ENCODE assay signal across 8 cellular contexts in the genomic region with DNA sequence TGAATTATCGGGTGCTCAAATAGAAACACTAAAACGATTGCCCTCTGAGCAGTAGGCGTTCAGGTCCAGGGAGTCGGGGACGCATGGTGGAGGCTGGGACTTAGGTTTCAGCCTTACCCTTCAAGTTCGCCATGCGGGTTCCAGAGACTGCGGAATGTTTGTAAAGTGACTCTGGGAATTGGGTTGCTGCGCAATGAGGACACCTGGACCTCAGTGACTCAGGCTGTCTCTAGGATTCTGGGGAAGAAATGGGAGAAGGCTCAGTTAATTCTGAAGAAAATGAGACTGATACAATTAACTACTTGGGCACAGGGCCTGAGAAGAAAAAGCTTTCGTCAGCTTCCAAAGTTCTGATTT. TPM values are rescaled to one million over a fixed set of nuclear protein-coding genes. Genes with fewer than 3 reads are reported as not detected.
DNase-seq lines count a peak whose midpoint lies in the region; ATAC-seq and TF ChIP-seq lines count a peak whose summit lies in the region.

No MANE protein-coding gene starts in this region.

- ATAC-seq in Right ventricle myocardium inferior (no peak), lower lobe of right lung (peak; percentile 3 to 41), aorta (ENCODE audit: low FRiP score) (no peak), HG03342 (IDR thresholded peaks at IDR 0.05; ENCODE audit: unreplicated experiment) (no peak)

- DNase-seq in left ventricle myocardium inferior (no peak), Right ventricle myocardium inferior (ENCODE audit: missing footprints) (no peak), MCF 10A (ENCODE audit: unreplicated experiment) (peak; percentile 79), lower lobe of right lung (no peak), aorta (peak in 1 of 2 donors; percentile 54), D341Med (ENCODE audit: low spot score) (no peak)
- no peak for DNase-seq in stimulated activated CD4-positive, alpha-beta T cell treated with anti-CD3 and anti-CD28 coated beads, Interleukin-4, amount 100 ng/mL, for 1 hour

- intact Hi-C loops in left ventricle myocardium inferior (cut with micrococcal nuclease) (no loop called here), Right ventricle myocardium inferior (cut with DNase I) (loop anchor here (2.0 to 5.0 kb wide), 2 partner anchors 23 to 78 kb away; a partner anchor contains a TSS), MCF 10A (cut with micrococcal nuclease) (loop anchor here (1.0 kb wide), 2 partner anchors 27 to 41 kb away; no protein-coding TSS in a partner anchor), lower lobe of right lung (cut with DNase I) (no loop called here), aorta (cut with DNase I) (loop anchor here (5.0 kb wide), 1 partner anchor 38 kb away; no protein-coding TSS in a partner anchor)

- H3K36me3 Mint-ChIP-seq in MCF 10A (ENCODE audit: insufficient read depth, unreplicated experiment), result peaks cover 35% of the 10 kb centered on the region

- no peaks in the 10 kb centered on the region for H3K27me3 Mint-ChIP-seq in MCF 10A (ENCODE audit: insufficient read depth, unreplicated experiment)

- H3K4me1 ChIP-seq in left ventricle myocardium inferior (peaks cover 96% of the 10 kb centered on the region), lower lobe of right lung (peaks cover 69% of the 10 kb centered on the region), aorta (ENCODE audit: control insufficient read depth in 1 of 2, insufficient read depth in 2 of 2, low read length in 2 of 2) (no peaks in the 10 kb centered on the region)

- H3K36me3 ChIP-seq in left ventricle myocardium inferior, result peaks cover 12% of the 10 kb centered on the region
- peaks cover 25% of the 10 kb centered on the region for H3K36me3 ChIP-seq in lower lobe of right lung
- no peaks in the 10 kb centered on the region for H3K36me3 ChIP-seq in aorta (ENCODE audit: control insufficient read depth in 1 of 2, insufficient read depth in 2 of 2, low read length in 1 of 2)

- H3K9me3 ChIP-seq in left ventricle myocardium inferior (replicated peaks), result no peaks in the 10 kb centered on the region
- no peaks in the 10 kb centered on the region for H3K9me3 ChIP-seq in lower lobe of right lung
- no peaks in the 10 kb centered on the region for H3K9me3 ChIP-seq in aorta (ENCODE audit: control insufficient read depth, low read length)

- H3K4me3 ChIP-seq in left ventricle myocardium inferior (peak overlapping the region; percentile 80), lower lobe of right lung (peak overlapping the region; percentile 83), aorta (ENCODE audit: low read length in 2 of 2) (peak overlapping the region; percentile 45 to 87)

- WGBS in aorta, 2 donors, result 16 to 19% methylated on average over 10 of the region's 10 CpGs

- H3K27ac Mint-ChIP-seq in MCF 10A (ENCODE audit: low read depth, unreplicated experiment), result peak overlapping the region; percentile 89

- TSS peak; percentile 39 for BruUV-seq in MCF 10A (replicated peaks; lab: Mats Ljungman, UMichigan)

- CTCF ChIA-PET in MCF 10A (lab: Yijun Ruan, JAX), result interaction anchor here (0.9 to 1.6 kb wide), 3 partner anchors 18 to 78 kb away, joined by 3 to 7 read pairs (median 3); a partner anchor contains a TSS

- peak overlapping the region; percentile 90 for H3K4me3 Mint-ChIP-seq in MCF 10A (ENCODE audit: unreplicated experiment)

- POLR2A ChIA-PET in MCF 10A (lab: Yijun Ruan, JAX), result interaction anchor here (0.6 to 12.8 kb wide), 22 partner anchors 7 to 140 kb away, joined by 3 to 385 read pairs (median 6); a partner anchor contains a TSS

- H3K27ac ChIP-seq in left ventricle myocardium inferior (replicated peaks), result peak overlapping the region; percentile 95
- H3K27ac ChIP-seq in lower lobe of right lung, result peak overlapping the region; percentile 98
- peak overlapping the region in 1 of 2 donors; percentile 72 for H3K27ac ChIP-seq in aorta (ENCODE audit: low read depth in 1 of 2, low read length in 2 of 2)

- H3K9me3 Mint-ChIP-seq in MCF 10A (ENCODE audit: unreplicated experiment), result no peaks in the 10 kb centered on the region

- no peaks in the 10 kb centered on the region for H3K27me3 ChIP-seq in left ventricle myocardium inferior (ENCODE audit: low read depth)
- H3K27me3 ChIP-seq in lower lobe of right lung (ENCODE audit: low read depth), result no peaks in the 10 kb centered on the region
- H3K27me3 ChIP-seq in aorta (ENCODE audit: control insufficient read depth in 1 of 2, insufficient read depth in 2 of 2, low read length in 1 of 2), result peaks cover 0 to 1% of the 10 kb centered on the region in 2 donors

- TF ChIP-seq CTCF in left ventricle myocardium inferior (IDR thresholded peaks at IDR 0.05; ENCODE audit: borderline replicate concordance) (no peak), MCF 10A (IDR thresholded peaks at IDR 0.05; ENCODE audit: unreplicated experiment) (no peak), lower lobe of right lung (IDR thresholded peaks at IDR 0.05) (no peak)

- H3K4me1 Mint-ChIP-seq in MCF 10A (ENCODE audit: insufficient read depth, unreplicated experiment), result peaks cover 16% of the 10 kb centered on the region

RNA-seq across cellular contexts. Expression of a gene that starts 1.1 kb away (rescaled TPM):
- total RNA-seq in left ventricle myocardium inferior (194 TPM), Right ventricle myocardium inferior (265 TPM), MCF 10A (2022) (154 and 178 TPM in 2 replicates), lower lobe of right lung (528 TPM), aorta (100 to 1,000 TPM; 104 to 155 TPM)
- polyA plus RNA-seq in aorta, result 100 to 1,000 TPM; 272 to 547 TPM

Comparison
In these comparisons a context has a peak if more than half of its experiments do, and no peak if none do; other contexts are left out.
1. intact Hi-C loops: an anchor here in Right ventricle myocardium inferior (2.0 to 5.0 kb wide), MCF 10A (1.0 kb wide) and aorta (5.0 kb wide); none called in left ventricle myocardium inferior and lower lobe of right lung.
2. ATAC-seq: peak in lower lobe of right lung (2 of 2); none in Right ventricle myocardium inferior (single experiment), aorta (single experiment) and HG03342 (single experiment).
3. Peak in every context shown above with its lines, with median percentiles within 50 percentile points of each other: H3K4me3 ChIP-seq.